Comparison of ENCODE assay signal across 16 cellular contexts in genomic region chr2:37488911-37489310, GRCh38.
"Had no signal": no experiment of that assay in that cellular context is flagged by ENCODE, and none has a peak within 500 bp of the region (broad histone marks: within the 10 kb centered on the region; RNA-seq: fewer than 3 reads in every experiment).

No MANE protein-coding gene starts in this region.

- H3K27me3 ChIP-seq: heart left ventricle, stomach, transverse colon had no signal

- H3K4me1 Mint-ChIP-seq: neural crest cell had no signal

- H3K27me3 Mint-ChIP-seq: dendritic cell treated with granulocyte-macrophage colony-stimulating factor and Interleukin-4, amounts not matched to agents 40 ng/mL and 50 ng/mL, for 4 days; naive thymus-derived CD8-positive, alpha-beta T cell had no signal

- ATAC-seq: mucosa of descending colon; naive thymus-derived CD8-positive, alpha-beta T cell; sciatic nerve had no signal

- H3K36me3 ChIP-seq: esophagus squamous epithelium, heart left ventricle, stomach, thoracic aorta, transverse colon had no signal

- H3K27ac ChIP-seq: esophagus squamous epithelium, stomach, thoracic aorta, transverse colon had no signal

- DNase-seq: cerebellar nuclear complex; esophagus squamous epithelium; heart left ventricle; hippocampal formation; mucosa of descending colon; naive thymus-derived CD8-positive, alpha-beta T cell; posterior cingulate gyrus; stimulated activated CD4-positive, alpha-beta T cell treated with anti-CD3 and anti-CD28 coated beads, Interleukin-12 subunit alpha, Interleukin-12 subunit beta, amount 100 ng/mL, for 4 hours; stimulated activated naive CD4-positive, alpha-beta T cell; stomach; substantia nigra; transverse colon had no signal

- H3K9me3 Mint-ChIP-seq: dendritic cell treated with granulocyte-macrophage colony-stimulating factor and Interleukin-4, amounts not matched to agents 40 ng/mL and 50 ng/mL, for 4 days had no signal

- H3K4me3 Mint-ChIP-seq: dendritic cell treated with granulocyte-macrophage colony-stimulating factor and Interleukin-4, amounts not matched to agents 40 ng/mL and 50 ng/mL, for 4 days; naive thymus-derived CD8-positive, alpha-beta T cell; neural crest cell had no signal

- H3K4me1 ChIP-seq: esophagus squamous epithelium, stomach, transverse colon had no signal

- H3K4me3 ChIP-seq: esophagus squamous epithelium, mucosa of descending colon, stomach, thoracic aorta, transverse colon had no signal

- H3K9me3 ChIP-seq: esophagus squamous epithelium, mucosa of descending colon, stomach, thoracic aorta had no signal

- H3K27ac Mint-ChIP-seq: dendritic cell treated with granulocyte-macrophage colony-stimulating factor and Interleukin-4, amounts not matched to agents 40 ng/mL and 50 ng/mL, for 4 days; naive thymus-derived CD8-positive, alpha-beta T cell had no signal

- H3K36me3 Mint-ChIP-seq: naive thymus-derived CD8-positive, alpha-beta T cell had no signal
